Comparison of ENCODE assay signal across 1 cellular context in genomic region chr17:76153640-76154039, GRCh38.
TF ChIP-seq lines count a peak whose summit lies in the region.

No MANE protein-coding gene starts in this region.

TF ChIP-seq in K562, 482 proteins besides CTCF, POLR2A, EP300 and RAD21 (continued from another document):
- no peak for TF ChIP-seq ZC3H4 (CRISPR knock-in tag; IDR thresholded peaks at IDR 0.05; ENCODE audit: borderline replicate concordance)
- no peak for TF ChIP-seq ZEB2 (IDR thresholded peaks at IDR 0.05)
